ENCODE assay signal across 8 cellular contexts in the genomic region with DNA sequence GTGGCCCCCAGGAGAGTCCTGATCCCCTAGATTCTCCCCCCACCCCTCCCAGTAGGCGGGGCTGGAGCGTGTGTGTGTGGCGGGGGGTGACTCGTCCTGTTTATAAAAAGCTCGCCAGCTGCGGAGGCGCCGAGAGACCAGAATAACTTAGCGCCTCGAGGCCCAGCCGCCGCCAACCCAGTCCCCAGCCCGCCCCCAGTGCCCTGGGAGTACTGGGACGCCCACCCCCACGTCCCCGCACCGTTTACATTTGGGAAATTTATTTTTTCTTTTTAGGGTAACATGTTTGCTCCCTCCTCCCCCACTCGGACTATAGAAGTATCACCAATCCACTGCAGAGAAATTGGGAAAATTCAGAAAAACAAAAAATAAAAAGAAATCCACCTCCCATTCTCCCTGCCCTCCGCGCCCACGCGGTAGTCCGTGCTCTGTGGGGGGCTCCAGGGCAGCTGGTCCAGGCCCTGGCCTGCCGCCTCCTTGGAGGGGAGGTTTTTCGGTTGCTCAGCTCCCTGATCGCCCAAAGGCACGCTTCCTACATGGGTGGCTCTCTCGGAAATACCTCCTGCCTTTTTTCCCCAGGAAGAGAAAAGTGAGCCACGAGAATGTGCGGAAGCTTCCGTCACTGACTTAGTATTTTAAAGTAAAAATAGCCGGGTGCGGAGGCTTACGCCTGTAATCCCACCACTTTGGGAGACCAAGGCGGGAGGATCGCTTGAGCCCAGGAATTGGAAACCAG. TPM values are rescaled to one million over a fixed set of nuclear protein-coding genes. Genes with fewer than 3 reads are reported as not detected.
A peak's percentile ranks its signal among the peaks of the same experiment; 100 is the strongest.
DNase-seq lines count a peak whose midpoint lies in the region; ATAC-seq, FAIRE-seq and TF ChIP-seq lines count a peak whose summit lies in the region.

No MANE protein-coding gene starts in this region.

- peaks cover 55% of the 10 kb centered on the region for H3K4me1 ChIP-seq in BLaER1
- H3K4me1 ChIP-seq in ascending aorta: peaks cover 7 to 20% of the 10 kb centered on the region in 2 donors
- H3K4me1 ChIP-seq in left ventricle myocardium inferior: peaks cover 39% of the 10 kb centered on the region
- peaks cover 0 to 3% (median 0%) of the 10 kb centered on the region in 3 donors for H3K4me1 ChIP-seq in pancreas

- H3K4me2 ChIP-seq in BLaER1 (peak overlapping the region; percentile 97), SU-DHL-6 (ENCODE audit: low read depth, low read length, poor library complexity, severe bottlenecking) (peak overlapping the region; percentile 89)

- TF ChIP-seq CTCF in SU-DHL-6 (IDR thresholded peaks at IDR 0.05; ENCODE audit: insufficient read depth, low read length, poor library complexity, severe bottlenecking): no peak
- TF ChIP-seq CTCF in ascending aorta (IDR thresholded peaks at IDR 0.05): no peak
- TF ChIP-seq CTCF in left ventricle myocardium inferior (IDR thresholded peaks at IDR 0.05; ENCODE audit: borderline replicate concordance): no peak
- no peak for TF ChIP-seq CTCF in pancreas (IDR thresholded peaks at IDR 0.05)

- intact Hi-C loops in ascending aorta (cut with DNase I) (loop anchor here (2.0 kb wide), 1 partner anchor 19 kb away; no protein-coding TSS in a partner anchor), left ventricle myocardium inferior (cut with micrococcal nuclease) (loop anchor here (5.0 kb wide), 1 partner anchor 47 kb away; no protein-coding TSS in a partner anchor), pancreas (cut with DNase I) (no loop called here)

- H3K27me3 ChIP-seq in BLaER1 (no peaks in the 10 kb centered on the region), SU-DHL-6 (ENCODE audit: low read length) (no peaks in the 10 kb centered on the region; the same call in 1 of the 2 replicates), ascending aorta (no peaks in the 10 kb centered on the region), left ventricle myocardium inferior (ENCODE audit: low read depth) (peaks cover 9% of the 10 kb centered on the region), pancreas (no peaks in the 10 kb centered on the region)

- H4K20me1 ChIP-seq in BLaER1 (peaks cover 19% of the 10 kb centered on the region), SU-DHL-6 (ENCODE audit: low read depth, low read length) (no peaks in the 10 kb centered on the region)

- peak overlapping the region; percentile 78 for H3K4me3 ChIP-seq in BLaER1
- peak overlapping the region; percentile 98 for H3K4me3 ChIP-seq in SU-DHL-6 (ENCODE audit: insufficient read depth, low read length, poor library complexity, severe bottlenecking)
- H3K4me3 ChIP-seq in ascending aorta: peak overlapping the region; percentile 68 to 83
- peak overlapping the region; percentile 82 for H3K4me3 ChIP-seq in left ventricle myocardium inferior
- peak overlapping the region; percentile 16 to 51 (median 45) for H3K4me3 ChIP-seq in pancreas

- H3K9me3 ChIP-seq in BLaER1: no peaks in the 10 kb centered on the region
- H3K9me3 ChIP-seq in SU-DHL-6 (ENCODE audit: insufficient read depth, low read length): no peaks in the 10 kb centered on the region
- no peaks in the 10 kb centered on the region for H3K9me3 ChIP-seq in ascending aorta
- no peaks in the 10 kb centered on the region for H3K9me3 ChIP-seq in left ventricle myocardium inferior (replicated peaks)
- H3K9me3 ChIP-seq in pancreas: no peaks in the 10 kb centered on the region

- 40 to 43% methylated on average over 32 to 36 of the region's 36 CpGs for WGBS in pancreas, 2 donors

- no peak for FAIRE-seq in pancreas (lab: Jason Lieb, UNC)

- peaks cover 19% of the 10 kb centered on the region for H3K79me2 ChIP-seq in SU-DHL-6 (ENCODE audit: insufficient read depth, low read length)

- H3F3A ChIP-seq in SU-DHL-6 (ENCODE audit: insufficient read depth): peaks cover 9% of the 10 kb centered on the region

- H3K36me3 ChIP-seq in BLaER1 (peaks cover 18% of the 10 kb centered on the region), SU-DHL-6 (ENCODE audit: low read length) (no peaks in the 10 kb centered on the region), ascending aorta (no peaks in the 10 kb centered on the region), left ventricle myocardium inferior (peaks cover 7% of the 10 kb centered on the region), pancreas (no peaks in the 10 kb centered on the region)

- no peaks in the 10 kb centered on the region for H3K9me2 ChIP-seq in SU-DHL-6 (replicated peaks; ENCODE audit: insufficient read depth, low read length)

- no peak overlapping the region for H2AFZ ChIP-seq in SU-DHL-6 (ENCODE audit: low read depth, low read length, severe bottlenecking)

- H3K27ac ChIP-seq in BLaER1 (peak overlapping the region; percentile 96), SU-DHL-6 (ENCODE audit: low read depth, low read length) (peak overlapping the region; percentile 91), ascending aorta (peak overlapping the region; percentile 95 to 98), left ventricle myocardium inferior (replicated peaks) (peak overlapping the region; percentile 100), pancreas (peak overlapping the region; percentile 60 to 89 (median 87))

- H3K9ac ChIP-seq in BLaER1 (peak overlapping the region; percentile 87), SU-DHL-6 (ENCODE audit: low read length) (peak overlapping the region; percentile 95)

- DNase-seq in HT1080 (ENCODE audit: low read depth) (peak; percentile 22), ascending aorta (ENCODE audit: low spot score in 2 of 2) (peak; percentile 63 to 92), left ventricle myocardium inferior (peak; percentile 86), pancreas (peak; percentile 62 to 86 (median 78)), cortex of kidney (lab: John Stamatoyannopoulos, UW) (no peak)

- ATAC-seq in pancreas (peak; percentile 9 to 43 (median 30)), GM21619 (IDR thresholded peaks at IDR 0.05; ENCODE audit: unreplicated experiment) (no peak)

RNA-seq across cellular contexts. Expression of gene RAB3A, which starts 1.5 kb away (rescaled TPM):
- total RNA-seq in HT1080 (2014; rRNA removed; shearing (Covaris generic)): 1.3 and 2.4 TPM in 2 replicates
- 0.53 and 1.2 TPM in 2 replicates for polyA plus RNA-seq in HT1080 (2015; cell fraction: cytosol; rRNA removed)
- polyA plus RNA-seq in HT1080 (2015; cell fraction: nucleus; rRNA removed): 0.20 and 0.90 TPM in 2 replicates
- total RNA-seq in ascending aorta (12.3 TPM), left ventricle myocardium inferior (37.4 TPM), pancreas (1 to 10 TPM in 5 of 6 donors, under 1 TPM in 1; 0.79 to 2.6 (median 1.6) TPM)
- polyA plus RNA-seq in pancreas: 1 to 10 TPM; 2.3 to 4.4 TPM

RNA-seq across cellular contexts. Expression of gene MPV17L2, which starts 12.3 kb away (rescaled TPM):
- total RNA-seq in HT1080 (2014; rRNA removed; shearing (Covaris generic)): 17.0 and 23.4 TPM in 2 replicates
- 11.5 and 12.9 TPM in 2 replicates for polyA plus RNA-seq in HT1080 (2015; cell fraction: cytosol; rRNA removed)
- 5.4 and 8.7 TPM in 2 replicates for polyA plus RNA-seq in HT1080 (2015; cell fraction: nucleus; rRNA removed)
- total RNA-seq in ascending aorta (9.5 TPM), left ventricle myocardium inferior (12.5 TPM), pancreas (1 to 10 TPM; 2.8 to 6.2 (median 4.0) TPM)
- 10 to 100 TPM in 1 of 2 donors, 1 to 10 TPM in 1; 9.9 to 10.4 TPM for polyA plus RNA-seq in pancreas

RNA-seq across cellular contexts. Expression of gene PDE4C, which starts 20.9 kb away (rescaled TPM):
- total RNA-seq in HT1080 (2014; rRNA removed; shearing (Covaris generic)): 0.13 TPM in 1 of 2 replicates, not detected in the other
- 0.07 and 0.08 TPM in 2 replicates for polyA plus RNA-seq in HT1080 (2015; cell fraction: cytosol; rRNA removed)
- 0.34 and 0.48 TPM in 2 replicates for polyA plus RNA-seq in HT1080 (2015; cell fraction: nucleus; rRNA removed)
- total RNA-seq in ascending aorta (not detected), left ventricle myocardium inferior (2.4 TPM), pancreas (under 1 TPM in 5 of 6 donors, not detected in 1; 0.12 to 0.59 (median 0.37) TPM)
- polyA plus RNA-seq in pancreas: 1 to 10 TPM in 1 of 2 donors, under 1 TPM in 1; 0.16 to 1.3 TPM

RNA-seq across cellular contexts. Expression of gene IFI30, which starts 31.7 kb away (rescaled TPM):
- 1.5 and 2.3 TPM in 2 replicates for total RNA-seq in HT1080 (2014; rRNA removed; shearing (Covaris generic))
- polyA plus RNA-seq in HT1080 (2015; cell fraction: cytosol; rRNA removed): 0.45 and 2.5 TPM in 2 replicates
- 2.1 and 2.8 TPM in 2 replicates for polyA plus RNA-seq in HT1080 (2015; cell fraction: nucleus; rRNA removed)
- total RNA-seq in ascending aorta: 35.1 TPM
- total RNA-seq in left ventricle myocardium inferior: 23.3 TPM
- total RNA-seq in pancreas: 100 to 1,000 TPM in 1 of 6 donors, 10 to 100 TPM in 5; 12.2 to 108 (median 23.2) TPM
- polyA plus RNA-seq in pancreas: 10 to 100 TPM; 21.4 to 22.2 TPM

RNA-seq across cellular contexts. Expression of gene PIK3R2, which starts 52.4 kb away (rescaled TPM):
- total RNA-seq in HT1080 (2014; rRNA removed; shearing (Covaris generic)): 17.5 and 21.1 TPM in 2 replicates
- polyA plus RNA-seq in HT1080 (2015; cell fraction: cytosol; rRNA removed): 33.6 and 34.1 TPM in 2 replicates
- 20.0 and 21.7 TPM in 2 replicates for polyA plus RNA-seq in HT1080 (2015; cell fraction: nucleus; rRNA removed)
- 43.1 TPM for total RNA-seq in ascending aorta
- 28.0 TPM for total RNA-seq in left ventricle myocardium inferior
- 10 to 100 TPM; 11.6 to 21.2 (median 12.2) TPM for total RNA-seq in pancreas
- polyA plus RNA-seq in pancreas: 1 to 10 TPM; 4.3 to 6.5 TPM

Comparison
In these comparisons a context has a peak if more than half of its experiments do, and no peak if none do; other contexts are left out.
1. H3K4me3 ChIP-seq: peak in every context shown above with its lines; median percentile 98 in SU-DHL-6; 82 in left ventricle myocardium inferior; 78 in BLaER1; 76 in ascending aorta; 45 in pancreas.
2. intact Hi-C loops: an anchor here in ascending aorta (2.0 kb wide) and left ventricle myocardium inferior (5.0 kb wide); none called in pancreas.